ENCODE assay signal across 10 cellular contexts in genomic region chr10:88791924-88792323, GRCh38. TPM values are rescaled to one million over a fixed set of nuclear protein-coding genes. Genes with fewer than 3 reads are reported as not detected.
DNase-seq lines count a peak whose midpoint lies in the region; ATAC-seq and TF ChIP-seq lines count a peak whose summit lies in the region.
"Had no signal": no experiment of that assay in that cellular context is flagged by ENCODE, and none has a peak within 500 bp of the region (broad histone marks: within the 10 kb centered on the region; RNA-seq: fewer than 3 reads in every experiment).

No MANE protein-coding gene starts in this region.

- no peak for ATAC-seq in aorta (ENCODE audit: low FRiP score)

- intact Hi-C loops in aorta (cut with DNase I), result no loop called here

- peak; percentile 5 for DNase-seq in COLO829 (ENCODE audit: low spot score)
- peak; percentile 42 for DNase-seq in WERI-Rb-1
- DNase-seq in effector CD8-positive, alpha-beta T cell (lab: John Stamatoyannopoulos, UW), result no peak
- DNase-seq in NCI-H345 treated with DMSO at 0.1 percent for 48 hours (lab: John Stamatoyannopoulos, UW; ENCODE audit: unreplicated experiment), result no peak
- DNase-seq in aorta, result no peak
- no peak for DNase-seq in T1000 (lab: John Stamatoyannopoulos, UW)

- H3K27ac ChIP-seq in HEK293 (ENCODE audit: extremely low read depth, low read depth, low read length), result no peak overlapping the region
- no peak overlapping the region for H3K27ac ChIP-seq in WERI-Rb-1
- no peak overlapping the region for H3K27ac ChIP-seq in liver (ENCODE audit: low read depth in 1 of 2, low read length in 2 of 2)
- H3K27ac ChIP-seq in aorta (ENCODE audit: low read depth in 1 of 2, low read length in 2 of 2), result no peak overlapping the region

- WGBS in liver, result 55% methylated on average over 2 of the region's 2 CpGs
- 60 to 62% methylated on average over 2 of the region's 2 CpGs for WGBS in aorta, 2 donors

- H3K9me3 ChIP-seq in HEK293 (ENCODE audit: control insufficient read depth, insufficient read depth, low read depth, low read length), result no peaks in the 10 kb centered on the region
- H3K9me3 ChIP-seq in WERI-Rb-1 (ENCODE audit: severe bottlenecking), result no peaks in the 10 kb centered on the region
- no peaks in the 10 kb centered on the region for H3K9me3 ChIP-seq in liver (ENCODE audit: control insufficient read depth in 4 of 4, low read length in 3 of 4)
- no peaks in the 10 kb centered on the region for H3K9me3 ChIP-seq in aorta (ENCODE audit: control insufficient read depth, low read length)

- H3K4me3 ChIP-seq in HEK293 (ENCODE audit: low read depth, low read length) (no peak overlapping the region), WERI-Rb-1 (ENCODE audit: low read depth, low read length) (no peak overlapping the region), liver (ENCODE audit: low read depth in 1 of 3, low read length in 3 of 3) (no peak overlapping the region), aorta (ENCODE audit: low read length in 2 of 2) (no peak overlapping the region)

- no peak overlapping the region for H3K9ac ChIP-seq in liver (ENCODE audit: low read depth in 1 of 2, low read length in 2 of 2)

- TF ChIP-seq CTCF in HEK293 (tag by site-specific recombination; IDR thresholded peaks at IDR 0.05), result peak; percentile 34; the same call in 1 of the 2 replicates
- TF ChIP-seq CTCF in WERI-Rb-1 (IDR thresholded peaks at IDR 0.05; ENCODE audit: low read depth, low read length), result peak; percentile 59
- TF ChIP-seq CTCF in liver (IDR thresholded peaks at IDR 0.05; ENCODE audit: low read depth, low read length, missing input control), result peak; percentile 46

- POLR2A ChIA-PET in HEK293 (lab: Yijun Ruan, JAX), result no interaction called here

- H3K27me3 ChIP-seq in WERI-Rb-1 (ENCODE audit: insufficient read depth, low read depth, severe bottlenecking) (no peaks in the 10 kb centered on the region), liver (ENCODE audit: control insufficient read depth in 4 of 4, insufficient read depth in 4 of 4, low read length in 3 of 4) (no peaks in the 10 kb centered on the region), aorta (ENCODE audit: control insufficient read depth in 1 of 2, insufficient read depth in 2 of 2, low read length in 1 of 2) (no peaks in the 10 kb centered on the region)

- CTCF ChIA-PET in HEK293 (lab: Yijun Ruan, JAX), result interaction anchor here (0.6 to 1.2 kb wide), 13 partner anchors 11 to 1865 kb away, joined by 3 to 7 read pairs (median 4); partner anchors contain the start of gene LIPM

- TF ChIP-seq RAD21 in liver (IDR thresholded peaks at IDR 0.05), result peak; percentile 69 to 80

- no peaks in the 10 kb centered on the region for H3K4me1 ChIP-seq in HEK293 (ENCODE audit: control insufficient read depth, insufficient read depth, low read length)
- peaks cover 2 to 8% (median 5%) of the 10 kb centered on the region in 4 donors for H3K4me1 ChIP-seq in liver (ENCODE audit: control insufficient read depth in 4 of 4, insufficient read depth in 4 of 4, low read length in 3 of 4)
- no peaks in the 10 kb centered on the region for H3K4me1 ChIP-seq in aorta (ENCODE audit: control insufficient read depth in 1 of 2, insufficient read depth in 2 of 2, low read length in 2 of 2)

- H3K36me3 ChIP-seq in HEK293 (ENCODE audit: control insufficient read depth in 2 of 2, insufficient read depth in 1 of 2, low read length in 2 of 2) (no peaks in the 10 kb centered on the region), WERI-Rb-1 (no peaks in the 10 kb centered on the region), liver (ENCODE audit: control insufficient read depth in 4 of 4, insufficient read depth in 3 of 4, low read depth in 1 of 4, low read length in 3 of 4) (no peaks in the 10 kb centered on the region), aorta (ENCODE audit: control insufficient read depth in 1 of 2, insufficient read depth in 2 of 2, low read length in 1 of 2) (no peaks in the 10 kb centered on the region)

TF ChIP-seq in HEK293, 187 proteins besides CTCF, POLR2A, EP300 and RAD21:
- TF ChIP-seq ZSCAN4 (tag by site-specific recombination; IDR thresholded peaks at IDR 0.05) (no peak), ZFHX2 (tag by site-specific recombination; conservative IDR thresholded peaks at IDR 0.05) (no peak)

TF ChIP-seq in liver, 16 proteins besides CTCF, POLR2A, EP300 and RAD21:
- TF ChIP-seq MAX (IDR thresholded peaks at IDR 0.05), result no peak
- TF ChIP-seq HNF4A (conservative IDR thresholded peaks at IDR 0.05), result peak in 1 of 2 donors; percentile 12
TF ChIP-seq in liver: peak in this region for 1.

RNA-seq across cellular contexts. Expression of gene LIPM, which starts 10.6 kb away (rescaled TPM):
- total RNA-seq in liver (not detected), aorta (not detected)
- polyA plus RNA-seq in liver (not detected), aorta (not detected)
- total RNA-seq: temporal lobe had no signal
- polyA plus RNA-seq: IgD-negative memory B cell had no signal

RNA-seq across cellular contexts. Expression of gene LIPN, which starts 32.1 kb away (rescaled TPM):
- under 1 TPM; 0.09 to 0.25 TPM for total RNA-seq in liver
- polyA plus RNA-seq in liver, result under 1 TPM in 1 of 2 donors, not detected in 1; 0.07 TPM
- total RNA-seq in aorta, result under 1 TPM in 1 of 2 donors, not detected in 1; 0.58 TPM
- under 1 TPM in 1 of 2 donors, not detected in 1; 0.43 TPM for polyA plus RNA-seq in aorta

RNA-seq across cellular contexts. Expression of gene ANKRD22, which starts 59.7 kb away (rescaled TPM):
- total RNA-seq in liver (1 to 10 TPM in 1 of 2 donors, under 1 TPM in 1; 0.42 to 1.0 TPM), aorta (under 1 TPM; 0.24 to 0.26 TPM)
- polyA plus RNA-seq in liver (under 1 TPM; 0.38 to 0.43 TPM), aorta (1 to 10 TPM in 1 of 2 donors, under 1 TPM in 1; 0.18 to 1.8 TPM)
- total RNA-seq: temporal lobe had no signal
- polyA plus RNA-seq: IgD-negative memory B cell had no signal

Comparison
In these comparisons a context has a peak if more than half of its experiments do, and no peak if none do; other contexts are left out.
1. DNase-seq: peak in COLO829 (single experiment) and WERI-Rb-1 (single experiment); none in effector CD8-positive, alpha-beta T cell (single experiment), NCI-H345 treated with DMSO at 0.1 percent for 48 hours (single experiment), aorta (0 of 2) and T1000 (single experiment).
2. Peak in every context shown above with its lines, with median percentiles within 50 percentile points of each other: CTCF ChIP-seq.